Comparison of ENCODE assay signal across 8 cellular contexts in the genomic region with DNA sequence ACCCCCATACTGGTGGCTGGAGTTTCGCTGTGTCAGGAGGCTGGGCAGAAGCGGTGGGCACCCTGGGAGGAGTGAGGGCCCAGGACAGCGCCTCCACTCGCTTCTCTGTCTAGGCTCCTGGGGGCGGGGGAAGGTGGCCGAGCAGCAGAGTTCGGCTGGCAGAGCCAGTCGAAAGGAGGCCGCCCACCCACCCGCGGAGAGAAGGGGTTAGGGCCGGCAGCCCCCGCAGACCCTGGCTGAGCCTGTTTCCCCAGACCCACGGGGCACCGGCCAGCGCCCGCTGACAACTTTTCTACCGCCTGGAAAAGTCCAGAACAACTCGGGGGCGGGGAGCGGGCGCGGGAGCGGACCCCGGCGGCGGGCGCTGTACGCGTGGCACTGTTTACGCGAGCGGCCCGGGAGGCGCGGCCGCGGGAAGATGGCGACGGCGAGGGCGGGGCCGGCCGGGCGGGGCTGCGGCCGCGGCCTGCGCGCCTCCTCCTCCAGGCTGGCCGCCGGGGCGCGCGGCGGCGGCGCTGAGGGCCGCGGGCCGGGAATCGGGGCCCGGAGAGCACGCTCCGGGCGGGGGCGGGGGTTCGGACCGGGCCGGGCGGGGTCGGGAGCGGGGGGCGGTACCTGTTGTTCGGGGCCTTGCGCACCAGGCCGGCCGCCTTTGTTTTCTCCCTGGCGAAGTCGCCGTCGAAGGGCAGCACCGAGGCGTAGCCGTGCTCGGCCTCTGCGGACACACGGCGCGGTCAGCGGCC. TPM values are rescaled to one million over a fixed set of nuclear protein-coding genes. Genes with fewer than 3 reads are reported as not detected.
DNase-seq lines count a peak whose midpoint lies in the region; ATAC-seq and TF ChIP-seq lines count a peak whose summit lies in the region.

No MANE protein-coding gene starts in this region.

- peak overlapping the region; percentile 96 for H3K4me2 ChIP-seq in Karpas-422 (ENCODE audit: low read depth, low read length, poor library complexity, severe bottlenecking)

- H2AFZ ChIP-seq in Karpas-422 (ENCODE audit: low read length): no peak overlapping the region

- peaks cover 35% of the 10 kb centered on the region for H3K79me2 ChIP-seq in Karpas-422 (ENCODE audit: low read length)

- no peaks in the 10 kb centered on the region for H3K9me2 ChIP-seq in Karpas-422 (replicated peaks; ENCODE audit: insufficient read depth, low read length)

- peaks cover 35% of the 10 kb centered on the region for H3K4me1 ChIP-seq in Karpas-422 (ENCODE audit: low read length)
- H3K4me1 ChIP-seq in muscle layer of colon (ENCODE audit: insufficient read depth, low read length): peaks cover 70% of the 10 kb centered on the region

- H3K27ac ChIP-seq in Karpas-422 (ENCODE audit: low read length): peak overlapping the region; percentile 34; the same call in 1 of the 2 replicates
- H3K27ac ChIP-seq in muscle layer of colon (ENCODE audit: low read depth, low read length): peak overlapping the region; percentile 85
- peak overlapping the region; percentile 80 for H3K27ac ChIP-seq in substantia nigra (ENCODE audit: low read depth, low read length, poor library complexity, severe bottlenecking)

- no peak for DNase-seq in AG04449 (ENCODE audit: low read depth, low spot score)
- peak; percentile 80 for DNase-seq in Karpas-422
- peak; percentile 80 for DNase-seq in activated CD8-positive, alpha-beta memory T cell treated with anti-CD3 and anti-CD28 coated beads, Interleukin-2, amount 50 U/mL, for 48 hours
- peak; percentile 77 to 86 for DNase-seq in erythroblast (lab: John Stamatoyannopoulos, UW)
- DNase-seq in substantia nigra (lab: John Stamatoyannopoulos, UW): peak in 16 of 49 donors; percentile 17 to 82 (median 39)

- POLR2A ChIA-PET in AG04449 (lab: Yijun Ruan, JAX): interaction anchor here (0.8 to 1.3 kb wide), 6 partner anchors 10 to 196 kb away, joined by 3 to 12 read pairs (median 4); partner anchors contain the start of genes HAUS3 and POLN

- no peaks in the 10 kb centered on the region for H3K36me3 ChIP-seq in Karpas-422 (ENCODE audit: insufficient read depth, low read length)
- peaks cover 8% of the 10 kb centered on the region for H3K36me3 ChIP-seq in muscle layer of colon (ENCODE audit: insufficient read depth, low read length)

- peaks cover 23% of the 10 kb centered on the region for H4K20me1 ChIP-seq in Karpas-422 (ENCODE audit: insufficient read depth, low read depth, low read length)

- TF ChIP-seq CTCF in AG04449 (IDR thresholded peaks at IDR 0.05; ENCODE audit: insufficient read depth, low read length, missing control alignments): no peak

- no peak for TF ChIP-seq POLR2A in erythroblast (IDR thresholded peaks at IDR 0.05; ENCODE audit: low read length)

- ATAC-seq in GM18867 (IDR thresholded peaks at IDR 0.05; ENCODE audit: unreplicated experiment): peak; percentile 22
- ATAC-seq in GM18870 (IDR thresholded peaks at IDR 0.05; ENCODE audit: unreplicated experiment): no peak

- CTCF ChIA-PET in AG04449 (lab: Yijun Ruan, JAX): interaction anchor here (1.2 kb wide), 1 partner anchor 181 kb away, joined by 3 read pairs; no protein-coding TSS in a partner anchor

- H3K9me3 ChIP-seq in Karpas-422 (ENCODE audit: low read length) (no peaks in the 10 kb centered on the region), muscle layer of colon (ENCODE audit: low read length) (no peaks in the 10 kb centered on the region)

- peak overlapping the region; percentile 81 for H3K4me3 ChIP-seq in AG04449 (ENCODE audit: low read depth, low read length)
- H3K4me3 ChIP-seq in Karpas-422 (ENCODE audit: low read length): peak overlapping the region; percentile 95
- peak overlapping the region; percentile 46 to 92 for H3K4me3 ChIP-seq in muscle layer of colon (ENCODE audit: low read depth in 1 of 2, low read length in 2 of 2)

- H3K27me3 ChIP-seq in Karpas-422 (ENCODE audit: low read length) (no peaks in the 10 kb centered on the region), muscle layer of colon (ENCODE audit: control insufficient read depth in 1 of 2, insufficient read depth in 2 of 2, low read length in 2 of 2) (no peaks in the 10 kb centered on the region)

- peak overlapping the region; percentile 95 for H3K9ac ChIP-seq in Karpas-422 (ENCODE audit: low read length)
- H3K9ac ChIP-seq in muscle layer of colon (ENCODE audit: low read length): no peak overlapping the region

RNA-seq across cellular contexts. Expression of gene MXD4, which starts 0.6 kb away (rescaled TPM):
- total RNA-seq in Karpas-422 (2014; rRNA removed; shearing (Covaris generic); ENCODE audit: low replicate concordance): 33.2 and 73.9 TPM in 2 replicates

RNA-seq across cellular contexts. Expression of gene HAUS3, which starts 19.4 kb away (rescaled TPM):
- total RNA-seq in Karpas-422 (2014; rRNA removed; shearing (Covaris generic); ENCODE audit: low replicate concordance): 13.7 and 14.6 TPM in 2 replicates

RNA-seq across cellular contexts. Expression of gene POLN, which starts 19.4 kb away (rescaled TPM):
- 2.7 and 4.3 TPM in 2 replicates for total RNA-seq in Karpas-422 (2014; rRNA removed; shearing (Covaris generic); ENCODE audit: low replicate concordance)

Comparison
In these comparisons a context has a peak if more than half of its experiments do, and no peak if none do; other contexts are left out.
1. H3K27ac ChIP-seq: peak in every context shown above with its lines; median percentile 85 in muscle layer of colon; 80 in substantia nigra; 34 in Karpas-422.